ENCODE assay signal across 19 cellular contexts in genomic region chr15:67724679-67725365, GRCh38.
"Had no signal": no experiment of that assay in that cellular context is flagged by ENCODE, and none has a peak within 500 bp of the region (broad histone marks: within the 10 kb centered on the region; RNA-seq: fewer than 3 reads in every experiment).

No MANE protein-coding gene starts in this region.

- H3K4me3 Mint-ChIP-seq: activated naive CD8-positive, alpha-beta T cell treated with anti-CD3 and anti-CD28 coated beads for 36 hours; activated T-helper 1 cell treated with anti-CD3 and anti-CD28 coated beads, Interleukin-12 subunit alpha, Interleukin-12 subunit beta, Interleukin-2, Interleukin-4 antibody, amounts not matched to agents 30 ng/mL and 10 ng/mL and 1 ng/mL, durations not matched to agents 14 hours and 24 hours and 36 hours; central memory CD8-positive, alpha-beta T cell; neural progenitor cell; stimulated activated naive CD8-positive, alpha-beta T cell treated with anti-CD3 and anti-CD28 coated beads, Interleukin-15, amount 100 ng/mL, for 72 hours had no signal

- H3K4me1 ChIP-seq: body of pancreas, esophagus squamous epithelium, psoas muscle, upper lobe of left lung had no signal

- H3K27ac Mint-ChIP-seq: activated naive CD8-positive, alpha-beta T cell treated with anti-CD3 and anti-CD28 coated beads for 36 hours; activated T-helper 1 cell treated with anti-CD3 and anti-CD28 coated beads, Interleukin-12 subunit alpha, Interleukin-12 subunit beta, Interleukin-2, Interleukin-4 antibody, amounts not matched to agents 30 ng/mL and 10 ng/mL and 1 ng/mL, durations not matched to agents 14 hours and 24 hours and 36 hours; neural progenitor cell had no signal

- ATAC-seq: activated CD4-positive, CD25-positive, alpha-beta regulatory T cell treated with anti-CD3 and anti-CD28 coated beads, Interleukin-2, amount 50 U/mL, for 24 hours; body of pancreas; sciatic nerve; stimulated activated naive CD8-positive, alpha-beta T cell treated with anti-CD3 and anti-CD28 coated beads, Interleukin-15, amount 100 ng/mL, for 72 hours had no signal

- H3K36me3 Mint-ChIP-seq: activated naive CD8-positive, alpha-beta T cell treated with anti-CD3 and anti-CD28 coated beads for 36 hours; neural progenitor cell had no signal

- H3K4me2 ChIP-seq: neural progenitor cell had no signal

- H3K4me1 Mint-ChIP-seq: central memory CD8-positive, alpha-beta T cell had no signal

- H3K4me3 ChIP-seq: body of pancreas, esophagus squamous epithelium, neural progenitor cell, psoas muscle, spleen, upper lobe of left lung had no signal

- H2AFZ ChIP-seq: neural progenitor cell had no signal

- DNase-seq: activated CD4-positive, alpha-beta T cell treated with anti-CD3 and anti-CD28 coated beads, Interleukin-2, amount 50 U/mL, for 1 hour; activated CD8-positive, alpha-beta memory T cell treated with anti-CD3 and anti-CD28 coated beads for 24 hours; activated naive CD8-positive, alpha-beta T cell treated with anti-CD3 and anti-CD28 coated beads for 36 hours; amygdala; body of pancreas; cortex of kidney; effector CD4-positive, alpha-beta T cell; esophagus squamous epithelium; hypothalamus; kidney; psoas muscle; spleen; stimulated activated naive CD8-positive, alpha-beta T cell treated with anti-CD3 and anti-CD28 coated beads, Interleukin-15, amount 100 ng/mL, for 72 hours; upper lobe of left lung had no signal

- H3K9me3 Mint-ChIP-seq: activated naive CD8-positive, alpha-beta T cell treated with anti-CD3 and anti-CD28 coated beads for 36 hours; activated T-helper 1 cell treated with anti-CD3 and anti-CD28 coated beads, Interleukin-12 subunit alpha, Interleukin-12 subunit beta, Interleukin-2, Interleukin-4 antibody, amounts not matched to agents 30 ng/mL and 10 ng/mL and 1 ng/mL, durations not matched to agents 14 hours and 24 hours and 36 hours; central memory CD8-positive, alpha-beta T cell; neural progenitor cell; stimulated activated naive CD8-positive, alpha-beta T cell treated with anti-CD3 and anti-CD28 coated beads, Interleukin-15, amount 100 ng/mL, for 72 hours had no signal

- H3K9ac ChIP-seq: neural progenitor cell had no signal

- H3K27ac ChIP-seq: body of pancreas, esophagus squamous epithelium, neural progenitor cell, psoas muscle, spleen, upper lobe of left lung had no signal

- H3K36me3 ChIP-seq: esophagus squamous epithelium, neural progenitor cell, upper lobe of left lung had no signal

- H3K27me3 ChIP-seq: body of pancreas, esophagus squamous epithelium, neural progenitor cell, spleen, upper lobe of left lung had no signal

- H3K9me3 ChIP-seq: body of pancreas, esophagus squamous epithelium, psoas muscle, spleen, upper lobe of left lung had no signal

- H3K27me3 Mint-ChIP-seq: activated naive CD8-positive, alpha-beta T cell treated with anti-CD3 and anti-CD28 coated beads for 36 hours; central memory CD8-positive, alpha-beta T cell; stimulated activated naive CD8-positive, alpha-beta T cell treated with anti-CD3 and anti-CD28 coated beads, Interleukin-15, amount 100 ng/mL, for 72 hours had no signal
